24 cellular contexts compared by ENCODE assay signal in genomic region chr7:158024881-158025280, GRCh38.
"Had no signal": no experiment of that assay in that cellular context is flagged by ENCODE, and none has a peak within 500 bp of the region (broad histone marks: within the 10 kb centered on the region; RNA-seq: fewer than 3 reads in every experiment).

No MANE protein-coding gene starts in this region.

- DNase-seq: activated CD4-positive, alpha-beta T cell treated with anti-CD3 and anti-CD28 coated beads for 1 hour; activated CD4-positive, alpha-beta T cell treated with anti-CD3 and anti-CD28 coated beads, Interleukin-2, amount 50 U/mL, for 1 hour; activated T-cell treated with anti-CD3 and anti-CD28 coated beads, Interleukin-2, amount 50 U/mL, for 1 hour; brain microvascular endothelial cell; central memory CD4-positive, alpha-beta T cell; effector memory CD8-positive, alpha-beta T cell; glutamatergic neuron; hippocampal formation; nephron progenitor cell; nucleus accumbens; small intestine; stimulated activated CD4-positive, alpha-beta T cell treated with anti-CD3 and anti-CD28 coated beads, Interleukin-2, amount 100 ng/mL, for 24 hours; stimulated activated naive CD8-positive, alpha-beta T cell treated with anti-CD3 and anti-CD28 coated beads, Interleukin-15, amount 100 ng/mL, for 72 hours; T-helper 1 cell; trophoblast cell had no signal

- FAIRE-seq: frontal cortex, small intestine, TTC549 had no signal

- H3K4me1 Mint-ChIP-seq: memory B cell; stimulated activated effector memory CD8-positive, alpha-beta T cell treated with anti-CD3 and anti-CD28 coated beads, Interleukin-12 subunit alpha, Interleukin-12 subunit beta, amount 100 ng/mL, for 72 hours; stimulated activated naive CD8-positive, alpha-beta T cell treated with anti-CD3 and anti-CD28 coated beads, Interleukin-15, amount 100 ng/mL, for 72 hours had no signal

- H3K9ac ChIP-seq: parathyroid adenoma had no signal

- ATAC-seq: activated naive CD4-positive, alpha-beta T cell treated with anti-CD3 and anti-CD28 coated beads, Interleukin-2, amount 50 U/mL, for 72 hours; effector memory CD8-positive, alpha-beta T cell; sciatic nerve; stimulated activated effector memory CD8-positive, alpha-beta T cell treated with anti-CD3 and anti-CD28 coated beads, Interleukin-12 subunit alpha, Interleukin-12 subunit beta, amount 100 ng/mL, for 72 hours; stimulated activated naive CD8-positive, alpha-beta T cell treated with anti-CD3 and anti-CD28 coated beads, Interleukin-15, amount 100 ng/mL, for 72 hours had no signal

- H3K36me3 Mint-ChIP-seq: activated naive CD4-positive, alpha-beta T cell treated with anti-CD3 and anti-CD28 coated beads, Interleukin-2, amount 50 U/mL, for 72 hours; memory B cell; stimulated activated effector memory CD8-positive, alpha-beta T cell treated with anti-CD3 and anti-CD28 coated beads, Interleukin-12 subunit alpha, Interleukin-12 subunit beta, amount 100 ng/mL, for 72 hours had no signal

- H3K27ac ChIP-seq: brain microvascular endothelial cell, esophagus muscularis mucosa, parathyroid adenoma, suprapubic skin had no signal

- H3K9me3 ChIP-seq: esophagus muscularis mucosa, suprapubic skin had no signal

- H3K9me3 Mint-ChIP-seq: activated naive CD4-positive, alpha-beta T cell treated with anti-CD3 and anti-CD28 coated beads, Interleukin-2, amount 50 U/mL, for 72 hours; effector memory CD8-positive, alpha-beta T cell; memory B cell; nephron progenitor cell; stimulated activated effector memory CD8-positive, alpha-beta T cell treated with anti-CD3 and anti-CD28 coated beads, Interleukin-12 subunit alpha, Interleukin-12 subunit beta, amount 100 ng/mL, for 72 hours; stimulated activated naive CD8-positive, alpha-beta T cell treated with anti-CD3 and anti-CD28 coated beads, Interleukin-15, amount 100 ng/mL, for 72 hours had no signal

- H3K4me1 ChIP-seq: esophagus muscularis mucosa, parathyroid adenoma, suprapubic skin had no signal

- H3K4me3 ChIP-seq: esophagus muscularis mucosa, suprapubic skin had no signal

- H3K27ac Mint-ChIP-seq: activated naive CD4-positive, alpha-beta T cell treated with anti-CD3 and anti-CD28 coated beads, Interleukin-2, amount 50 U/mL, for 72 hours; effector memory CD8-positive, alpha-beta T cell; memory B cell; stimulated activated effector memory CD8-positive, alpha-beta T cell treated with anti-CD3 and anti-CD28 coated beads, Interleukin-12 subunit alpha, Interleukin-12 subunit beta, amount 100 ng/mL, for 72 hours; stimulated activated naive CD8-positive, alpha-beta T cell treated with anti-CD3 and anti-CD28 coated beads, Interleukin-15, amount 100 ng/mL, for 72 hours had no signal

- H3K36me3 ChIP-seq: brain microvascular endothelial cell, esophagus muscularis mucosa, suprapubic skin had no signal

- H3K4me3 Mint-ChIP-seq: effector memory CD8-positive, alpha-beta T cell; memory B cell; nephron progenitor cell; stimulated activated effector memory CD8-positive, alpha-beta T cell treated with anti-CD3 and anti-CD28 coated beads, Interleukin-12 subunit alpha, Interleukin-12 subunit beta, amount 100 ng/mL, for 72 hours; stimulated activated naive CD8-positive, alpha-beta T cell treated with anti-CD3 and anti-CD28 coated beads, Interleukin-15, amount 100 ng/mL, for 72 hours had no signal

- H3K27me3 Mint-ChIP-seq: stimulated activated naive CD8-positive, alpha-beta T cell treated with anti-CD3 and anti-CD28 coated beads, Interleukin-15, amount 100 ng/mL, for 72 hours had no signal
